Comparison of ENCODE assay signal across 8 cellular contexts in genomic region chr1:117512728-117513321, GRCh38.
DNase-seq lines count a peak whose midpoint lies in the region; ATAC-seq, FAIRE-seq and TF ChIP-seq lines count a peak whose summit lies in the region.

No MANE protein-coding gene starts in this region.

- ATAC-seq in HepG2 (no peak), GM18498 (IDR thresholded peaks at IDR 0.05; ENCODE audit: unreplicated experiment) (no peak), GM19351 (IDR thresholded peaks at IDR 0.05; ENCODE audit: unreplicated experiment) (no peak)

- H3K27ac ChIP-seq in HepG2 (ENCODE audit: extremely low read length, insufficient read depth, low read length): no peak overlapping the region

- H3K4me2 ChIP-seq in HepG2 (ENCODE audit: low read depth, low read length): no peak overlapping the region

- in situ Hi-C loops in astrocyte of the spinal cord (cut with HindIII; ENCODE audit: low sequenced_read_pairs): no loop called here
- in situ Hi-C loops in HepG2 (cut with HindIII; ENCODE audit: extremely low pct_ligation_motif_present, low pct_unique_long_range_greater_than_20kb): loop anchor here (10.0 kb wide), 1 partner anchor 162 kb away; no protein-coding TSS in a partner anchor

- no peak overlapping the region for H2AFZ ChIP-seq in HepG2 (ENCODE audit: low read length)

- H4K20me1 ChIP-seq in HepG2 (ENCODE audit: insufficient read depth, low read length): no peaks in the 10 kb centered on the region

- no peaks in the 10 kb centered on the region; a peak in 1 of 5 replicates for H3K36me3 ChIP-seq in HepG2 (replicated peaks in 1 of 2; ENCODE audit: control insufficient read depth in 1 of 2, insufficient read depth in 2 of 2, low read length in 2 of 2)

- intact Hi-C loops in HepG2 (cut with micrococcal nuclease; ENCODE audit: unreplicated experiment): loop anchor here (1.0 kb wide), 2 partner anchors 245 to 382 kb away; no protein-coding TSS in a partner anchor

- H3K79me2 ChIP-seq in HepG2 (ENCODE audit: insufficient read depth, low read length): no peaks in the 10 kb centered on the region

- BruUV-seq in HepG2 (replicated peaks; lab: Mats Ljungman, UMichigan): no TSS peak

- no peak for TF ChIP-seq POLR2A in HepG2 (IDR thresholded peaks at IDR 0.05; ENCODE audit: insufficient read depth in 1 of 2, low read depth in 2 of 2, low read length in 2 of 2)

- TF ChIP-seq CTCF in D721Med (IDR thresholded peaks at IDR 0.05; ENCODE audit: insufficient read depth, missing control alignments) (peak; percentile 70), astrocyte of the spinal cord (IDR thresholded peaks at IDR 0.05; ENCODE audit: low read depth, low read length) (peak; percentile 57), HepG2 (CRISPR knock-in tag; IDR thresholded peaks at IDR 0.05) (peak; percentile 52)

- POLR2A ChIA-PET in HepG2 (lab: Yijun Ruan, JAX): no interaction called here

- FAIRE-seq in D721Med (lab: Jason Lieb, UNC): no peak
- peak; percentile 58 for FAIRE-seq in HepG2 (lab: Jason Lieb, UNC)

- 20% methylated on average over 1 of the region's 1 CpG for WGBS in HepG2 (ENCODE audit: low lambda C conversion rate)

- peak; percentile 28; the same call in 1 of the 2 replicates for TF ChIP-seq RAD21 in HepG2 (CRISPR knock-in tag; IDR thresholded peaks at IDR 0.05)

- DNase-seq in D721Med (ENCODE audit: insufficient read length, low spot score): no peak
- peak; percentile 19 for DNase-seq in LHCN-M2 (ENCODE audit: low read depth)
- DNase-seq in astrocyte of the spinal cord (ENCODE audit: low read depth, low spot score): peak; percentile 35
- no peak for DNase-seq in HepG2 (ENCODE audit: low spot score)
- no peak for DNase-seq in iPS-NIHi7 (ENCODE audit: extremely low spot score)
- no peak for DNase-seq in activated CD4-positive, alpha-beta T cell treated with anti-CD3 and anti-CD28 coated beads for 1 hour

- H3K27me3 ChIP-seq in HepG2 (ENCODE audit: control insufficient read depth in 1 of 2, insufficient read depth in 2 of 2, low read length in 2 of 2): no peaks in the 10 kb centered on the region

- H3K4me1 ChIP-seq in HepG2 (ENCODE audit: insufficient read depth, low read length): no peaks in the 10 kb centered on the region

- no peak for TF ChIP-seq EP300 in HepG2 (IDR thresholded peaks at IDR 0.05; ENCODE audit: low read depth in 2 of 2, low read length in 2 of 2)
- TF ChIP-seq EP300 in HepG2 (CRISPR knock-in tag; IDR thresholded peaks at IDR 0.05; ENCODE audit: borderline replicate concordance): no peak

- CTCF ChIA-PET in HepG2 (lab: Yijun Ruan, JAX; ENCODE audit: low intra/inter-chr PET ratio, low total read pairs): interaction anchor here (0.6 to 2.2 kb wide), 3 partner anchors 14 to 383 kb away, joined by 3 to 15 read pairs (median 12); no protein-coding TSS in a partner anchor

- no peak overlapping the region for H3K4me3 ChIP-seq in astrocyte of the spinal cord (ENCODE audit: low read depth, low read length)
- no peak overlapping the region for H3K4me3 ChIP-seq in HepG2 (replicated peaks in 1 of 3; ENCODE audit: insufficient read depth in 1 of 3, low read depth in 2 of 3, low read length in 3 of 3)

- no peak overlapping the region for H3K9ac ChIP-seq in HepG2 (ENCODE audit: insufficient read depth, low read depth, low read length)

- no peaks in the 10 kb centered on the region for H3K9me3 ChIP-seq in HepG2 (ENCODE audit: low read length)

TF ChIP-seq in HepG2, 621 proteins besides CTCF, POLR2A, EP300 and RAD21:
- TF ChIP-seq GABPB1 (CRISPR knock-in tag; IDR thresholded peaks at IDR 0.05) (no peak), STAG1 (CRISPR knock-in tag; IDR thresholded peaks at IDR 0.05) (peak; percentile 62)
TF ChIP-seq in HepG2: peak in this region for 1.

Comparison
In these comparisons a context has a peak if more than half of its experiments do, and no peak if none do; other contexts are left out.
1. DNase-seq: peak in LHCN-M2 (single experiment) and astrocyte of the spinal cord (single experiment); none in D721Med (single experiment), HepG2 (single experiment), iPS-NIHi7 (single experiment) and activated CD4-positive, alpha-beta T cell treated with anti-CD3 and anti-CD28 coated beads for 1 hour (single experiment).
2. Peak in every context shown above with its lines, with median percentiles within 50 percentile points of each other: CTCF ChIP-seq.